ENCODE assay signal across 12 cellular contexts in genomic region chr21:16070207-16070651, GRCh38.
DNase-seq lines count a peak whose midpoint lies in the region; ATAC-seq and TF ChIP-seq lines count a peak whose summit lies in the region.
"Had no signal": no experiment of that assay in that cellular context is flagged by ENCODE, and none has a peak within 500 bp of the region (broad histone marks: within the 10 kb centered on the region; RNA-seq: fewer than 3 reads in every experiment).

No MANE protein-coding gene starts in this region.

- CTCF ChIA-PET in PC-9 (lab: Charles Lee): no interaction called here

- TF ChIP-seq CTCF in retinal pigment epithelial cell (conservative IDR thresholded peaks at IDR 0.05; ENCODE audit: low read depth, low read length) (no peak), PC-9 (conservative IDR thresholded peaks at IDR 0.05) (no peak)

- no TSS peak for BruUV-seq in PC-9 (replicated peaks; lab: Mats Ljungman, UMichigan)

- H3K36me3 ChIP-seq in PC-9 (ENCODE audit: low read depth): no peaks in the 10 kb centered on the region
- H3K36me3 ChIP-seq: Peyer's patch had no signal

- no peaks in the 10 kb centered on the region for H4K20me1 ChIP-seq in PC-9 (ENCODE audit: insufficient read depth)

- no peaks in the 10 kb centered on the region for H3K9me3 ChIP-seq in PC-9 (ENCODE audit: insufficient read depth, low read depth)
- H3K9me3 ChIP-seq: Peyer's patch had no signal

- DNase-seq in DMS114 treated with DMSO at 0.1 percent for 48 hours (lab: John Stamatoyannopoulos, UW; ENCODE audit: unreplicated experiment) (peak; percentile 49), NCI-H526 (lab: John Stamatoyannopoulos, UW) (peak; percentile 74 to 76), fibroblast of gingiva (ENCODE audit: low read depth) (peak; percentile 34), retinal pigment epithelial cell (ENCODE audit: low read depth) (no peak), PC-9 (no peak), NCI-H2171 (lab: John Stamatoyannopoulos, UW) (no peak)
- DNase-seq: activated CD4-positive, alpha-beta T cell treated with anti-CD3 and anti-CD28 coated beads, Interleukin-2, amount 10 ng/mL, durations not matched to agents 7 days and 5 days; activated naive CD8-positive, alpha-beta T cell treated with anti-CD3 and anti-CD28 coated beads, Interleukin-2, amount 50 U/mL, for 24 hours; Karpas-422; Peyer's patch had no signal

- no peak overlapping the region for H3K27ac ChIP-seq in PC-9
- H3K27ac ChIP-seq: Peyer's patch had no signal

- intact Hi-C loops in PC-9 (cut with micrococcal nuclease; ENCODE audit: unreplicated experiment): no loop called here

- H2AFZ ChIP-seq in PC-9: no peak overlapping the region

- no peaks in the 10 kb centered on the region for H3K79me2 ChIP-seq in PC-9 (ENCODE audit: low read depth)

- H3F3A ChIP-seq in PC-9 (ENCODE audit: insufficient read depth, low read depth): no peaks in the 10 kb centered on the region

- H3K4me3 ChIP-seq in retinal pigment epithelial cell (ENCODE audit: low read length): peak overlapping the region; percentile 40
- no peak overlapping the region for H3K4me3 ChIP-seq in PC-9
- H3K4me3 ChIP-seq: Peyer's patch had no signal

- POLR2A ChIA-PET in PC-9 (lab: Charles Lee; ENCODE audit: unreplicated experiment): no interaction called here

- H3K4me1 ChIP-seq in PC-9 (replicated peaks; ENCODE audit: insufficient read depth): no peaks in the 10 kb centered on the region
- H3K4me1 ChIP-seq: Peyer's patch had no signal

- no peaks in the 10 kb centered on the region for H3K27me3 ChIP-seq in PC-9 (ENCODE audit: insufficient read depth, low read depth)
- H3K27me3 ChIP-seq: Peyer's patch had no signal

- H3K9me2 ChIP-seq in PC-9 (ENCODE audit: insufficient read depth): no peaks in the 10 kb centered on the region

- no peak overlapping the region for H3K4me2 ChIP-seq in PC-9

- ATAC-seq in HG03432 (IDR thresholded peaks at IDR 0.05; ENCODE audit: unreplicated experiment): no peak
- ATAC-seq in HG02852 (IDR thresholded peaks at IDR 0.05; ENCODE audit: unreplicated experiment): no peak
- ATAC-seq: activated naive CD8-positive, alpha-beta T cell treated with anti-CD3 and anti-CD28 coated beads, Interleukin-2, amount 50 U/mL, for 24 hours had no signal

Comparison
In these comparisons a context has a peak if more than half of its experiments do, and no peak if none do; other contexts are left out.
1. DNase-seq: peak in DMS114 treated with DMSO at 0.1 percent for 48 hours (single experiment), NCI-H526 (2 of 2) and fibroblast of gingiva (single experiment); none in retinal pigment epithelial cell (single experiment), PC-9 (0 of 2) and NCI-H2171 (single experiment).